19 cellular contexts compared by ENCODE assay signal in the genomic region with DNA sequence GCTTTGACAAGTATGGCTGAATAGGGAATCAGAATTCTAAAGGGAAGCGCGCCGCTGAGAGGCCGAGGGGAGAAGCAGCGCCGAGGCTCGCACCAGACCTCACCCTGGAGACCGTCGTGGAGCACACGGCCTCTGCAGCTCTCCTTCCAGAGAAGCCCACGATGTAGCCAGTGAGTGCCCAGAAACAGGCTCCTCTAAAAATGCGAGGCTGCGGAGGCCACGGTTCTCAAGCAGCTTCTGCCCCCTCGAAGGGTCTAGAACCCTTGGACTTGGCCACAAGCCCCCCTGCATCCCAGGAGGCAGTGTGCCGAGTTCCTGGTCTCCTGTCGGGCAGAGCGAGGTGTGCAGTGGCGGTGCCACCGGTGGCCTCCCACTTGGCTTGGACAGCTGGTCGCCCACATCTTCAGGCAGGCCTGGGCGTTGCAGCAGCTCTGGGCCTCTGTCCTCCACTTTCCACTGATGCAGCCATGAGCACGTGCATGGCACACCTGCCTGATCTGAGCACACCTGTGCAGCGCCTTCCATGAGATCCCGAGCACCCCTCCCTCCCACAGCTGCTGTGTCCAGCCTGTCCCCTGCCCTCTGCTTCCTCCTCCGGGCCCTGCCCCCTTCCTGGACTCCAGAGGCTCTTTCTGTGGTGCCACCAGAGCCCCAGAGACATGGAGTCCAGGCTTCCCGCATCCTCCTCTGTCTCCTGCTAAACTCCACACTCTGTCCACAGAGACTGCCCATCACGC. TPM values are rescaled to one million over a fixed set of nuclear protein-coding genes. Genes with fewer than 3 reads are reported as not detected.
DNase-seq lines count a peak whose midpoint lies in the region; ATAC-seq and TF ChIP-seq lines count a peak whose summit lies in the region.
"Had no signal": no experiment of that assay in that cellular context is flagged by ENCODE, and none has a peak within 500 bp of the region (broad histone marks: within the 10 kb centered on the region; RNA-seq: fewer than 3 reads in every experiment).

No MANE protein-coding gene starts in this region.

- peak overlapping the region; percentile 68 for H2AK5ac ChIP-seq in neuronal stem cell (ENCODE audit: low read depth, low read length)

- H3K9me3 ChIP-seq in BLaER1 (no peaks in the 10 kb centered on the region), neuronal stem cell (replicated peaks in 1 of 2; ENCODE audit: control insufficient read depth in 2 of 2, insufficient read depth in 1 of 2, low read depth in 1 of 2, low read length in 2 of 2) (no peaks in the 10 kb centered on the region), gastroesophageal sphincter (no peaks in the 10 kb centered on the region)
- no peaks in the 10 kb centered on the region for H3K9me3 ChIP-seq in CD8-positive, alpha-beta T cell (ENCODE audit: low read length)
- H3K9me3 ChIP-seq: HAP-1 had no signal

- no peak overlapping the region for H3K4me3 Mint-ChIP-seq in CD8-positive, alpha-beta T cell
- H3K4me3 Mint-ChIP-seq: CD4-positive, alpha-beta memory T cell; GM23338; HFFc6 had no signal

- no peaks in the 10 kb centered on the region for H3K36me3 Mint-ChIP-seq in CD8-positive, alpha-beta T cell

- no peak overlapping the region for H2AFZ ChIP-seq in neuronal stem cell (ENCODE audit: low read length)
- H2AFZ ChIP-seq: GM23338 had no signal

- H3K79me1 ChIP-seq in neuronal stem cell (ENCODE audit: low read depth, low read length), result peaks cover 2% of the 10 kb centered on the region

- TF ChIP-seq EP300 in gastroesophageal sphincter (IDR thresholded peaks at IDR 0.05), result no peak

- H3K27ac Mint-ChIP-seq in CD8-positive, alpha-beta T cell, result no peak overlapping the region
- H3K27ac Mint-ChIP-seq: GM23338, HFFc6 had no signal

- no peak for TF ChIP-seq CTCF in CD8-positive, alpha-beta T cell (IDR thresholded peaks at IDR 0.05)
- TF ChIP-seq CTCF in gastroesophageal sphincter (IDR thresholded peaks at IDR 0.05), result no peak
- TF ChIP-seq CTCF in GM20000 (IDR thresholded peaks at IDR 0.05; ENCODE audit: extremely low read depth, missing control alignments), result no peak

- H2BK12ac ChIP-seq in neuronal stem cell (ENCODE audit: low read length), result peak overlapping the region; percentile 41

- ATAC-seq in CD8-positive, alpha-beta T cell, result no peak
- no peak for ATAC-seq in GM21737 (IDR thresholded peaks at IDR 0.05; ENCODE audit: unreplicated experiment)
- no peak for ATAC-seq in gastroesophageal sphincter

- H3K4me1 Mint-ChIP-seq in CD8-positive, alpha-beta T cell (ENCODE audit: low read depth), result peaks cover 6% of the 10 kb centered on the region

- no peak overlapping the region for H3K18ac ChIP-seq in neuronal stem cell (ENCODE audit: low read length)

- H3K36me3 ChIP-seq in BLaER1 (no peaks in the 10 kb centered on the region), neuronal stem cell (replicated peaks in 1 of 2; ENCODE audit: control insufficient read depth in 2 of 2, insufficient read depth in 2 of 2, low read length in 2 of 2) (no peaks in the 10 kb centered on the region), gastroesophageal sphincter (peaks cover 0 to 34% of the 10 kb centered on the region in 2 donors)
- no peaks in the 10 kb centered on the region for H3K36me3 ChIP-seq in CD8-positive, alpha-beta T cell (ENCODE audit: insufficient read depth, low read length)
- H3K36me3 ChIP-seq: HAP-1 had no signal

- H3K27ac ChIP-seq in BLaER1 (no peak overlapping the region), angular gyrus (ENCODE audit: low read depth, low read length) (peak overlapping the region; percentile 20), cingulate gyrus (ENCODE audit: low read depth, low read length) (peak overlapping the region; percentile 32), neuronal stem cell (replicated peaks; ENCODE audit: low read length) (no peak overlapping the region), gastroesophageal sphincter (no peak overlapping the region)
- no peak overlapping the region for H3K27ac ChIP-seq in CD8-positive, alpha-beta T cell (ENCODE audit: low read depth, low read length)
- H3K27ac ChIP-seq: C4-2B, HL-60 had no signal

- no peak overlapping the region for H3K14ac ChIP-seq in neuronal stem cell (ENCODE audit: low read length)

- no peak overlapping the region for H3K23ac ChIP-seq in neuronal stem cell (ENCODE audit: low read depth, low read length, poor library complexity)

- no peak overlapping the region for H2BK120ac ChIP-seq in neuronal stem cell (ENCODE audit: low read depth, low read length)

- H4K20me1 ChIP-seq in BLaER1, result no peaks in the 10 kb centered on the region

- no peak for TF ChIP-seq POLR2A in gastroesophageal sphincter (IDR thresholded peaks at IDR 0.05)

- POLR2A ChIA-PET in CD8-positive, alpha-beta T cell (lab: Charles Lee), result no interaction called here

- no peaks in the 10 kb centered on the region for H3K27me3 Mint-ChIP-seq in CD8-positive, alpha-beta T cell (ENCODE audit: low read depth)
- H3K27me3 Mint-ChIP-seq: CD4-positive, alpha-beta memory T cell had no signal

- H3K4me3 ChIP-seq in BLaER1, result no peak overlapping the region
- H3K4me3 ChIP-seq in neuronal stem cell (ENCODE audit: low read length in 2 of 2), result no peak overlapping the region
- H3K4me3 ChIP-seq in CD8-positive, alpha-beta T cell (ENCODE audit: low read depth, low read length), result no peak overlapping the region
- no peak overlapping the region for H3K4me3 ChIP-seq in gastroesophageal sphincter
- H3K4me3 ChIP-seq: GM23338, HAP-1 had no signal

- H3K4ac ChIP-seq in neuronal stem cell (ENCODE audit: low read length), result no peak overlapping the region

- no CpG with 5 or more reads among the region's 28 CpGs for WGBS in neuronal stem cell (ENCODE audit: extremely low coverage in 2 of 2, insufficient read length in 2 of 2, insufficient replicate concordance in 1 of 2), 2 donors
- WGBS in gastroesophageal sphincter (ENCODE audit: low coverage in 1 of 2), 2 donors, result 88 to 96% methylated on average over 3 to 7 of the region's 28 CpGs

- no peaks in the 10 kb centered on the region for H3K9me3 Mint-ChIP-seq in CD8-positive, alpha-beta T cell
- H3K9me3 Mint-ChIP-seq: CD4-positive, alpha-beta memory T cell; GM23338; HFFc6 had no signal

- peak overlapping the region; percentile 53 for H2BK5ac ChIP-seq in neuronal stem cell (ENCODE audit: low read length)

- H3K4me1 ChIP-seq in BLaER1 (peaks cover 65% of the 10 kb centered on the region), neuronal stem cell (ENCODE audit: control insufficient read depth in 2 of 2, insufficient read depth in 1 of 2, low read depth in 1 of 2, low read length in 2 of 2) (peaks cover 8 to 9% of the 10 kb centered on the region in 2 donors), gastroesophageal sphincter (peaks cover 0 to 24% (median 0%) of the 10 kb centered on the region in 3 donors)
- no peaks in the 10 kb centered on the region for H3K4me1 ChIP-seq in CD8-positive, alpha-beta T cell (ENCODE audit: insufficient read depth, low read length)

- intact Hi-C loops in CD8-positive, alpha-beta T cell (cut with DNase I, micrococcal nuclease), result no loop called here

- H3K9ac ChIP-seq in BLaER1 (peak overlapping the region; percentile 61; the same call in 1 of the 2 replicates), neuronal stem cell (ENCODE audit: low read depth, low read length, poor library complexity) (peak overlapping the region; percentile 60)

- H2BK15ac ChIP-seq in neuronal stem cell (ENCODE audit: low read length), result peak overlapping the region; percentile 37

- no peak overlapping the region for H4K91ac ChIP-seq in neuronal stem cell (ENCODE audit: low read depth, low read length, poor library complexity)

- DNase-seq in neuronal stem cell (ENCODE audit: low spot score) (no peak), GM20000 (ENCODE audit: low spot score) (no peak)
- no peak for DNase-seq in CD8-positive, alpha-beta T cell
- DNase-seq: 8988T; CD4-positive, alpha-beta memory T cell; COR-L47; DMS153; DMS79 treated with DMSO at 0.1 percent for 48 hours; EL; HFFc6 had no signal

- H3K27me3 ChIP-seq in BLaER1, result peaks cover 2% of the 10 kb centered on the region; the same call in 1 of the 2 replicates
- no peaks in the 10 kb centered on the region for H3K27me3 ChIP-seq in neuronal stem cell (ENCODE audit: control insufficient read depth in 3 of 3, insufficient read depth in 3 of 3, low read depth in 1 of 3, low read length in 3 of 3)
- H3K27me3 ChIP-seq in CD8-positive, alpha-beta T cell (ENCODE audit: insufficient read depth, low read length), result no peaks in the 10 kb centered on the region
- no peaks in the 10 kb centered on the region for H3K27me3 ChIP-seq in gastroesophageal sphincter

- CTCF ChIA-PET in CD8-positive, alpha-beta T cell (lab: Charles Lee), result interaction anchor here (1.0 to 1.8 kb wide), 3 partner anchors 11 to 247 kb away, joined by 3 to 7 read pairs (median 3); no protein-coding TSS in a partner anchor

- no peak overlapping the region for H4K8ac ChIP-seq in neuronal stem cell (ENCODE audit: low read depth, low read length)

- H3K4me2 ChIP-seq in BLaER1, result peak overlapping the region; percentile 91
- no peak overlapping the region for H3K4me2 ChIP-seq in neuronal stem cell (ENCODE audit: insufficient read depth, low read length, poor library complexity, severe bottlenecking)
- H3K4me2 ChIP-seq: GM23338 had no signal

RNA-seq across cellular contexts. Expression of a gene that starts 18.9 kb away (rescaled TPM):
- polyA plus RNA-seq in neuronal stem cell (2013, experiment 1 of 2), result 67.8 TPM
- 69.8 TPM for polyA plus RNA-seq in neuronal stem cell (2013, experiment 2 of 2)
- total RNA-seq in CD8-positive, alpha-beta T cell, result 100 to 1,000 TPM; 103 to 107 TPM
- 10 to 100 TPM; 70.8 to 77.4 (median 76.4) TPM for total RNA-seq in gastroesophageal sphincter

RNA-seq across cellular contexts. Expression of a gene that starts 31.4 kb away (rescaled TPM):
- 9.4 TPM for polyA plus RNA-seq in neuronal stem cell (2013, experiment 1 of 2)
- 10.4 TPM for polyA plus RNA-seq in neuronal stem cell (2013, experiment 2 of 2)
- total RNA-seq in CD8-positive, alpha-beta T cell, result 1 to 10 TPM; 1.1 to 1.2 TPM
- 10 to 100 TPM; 10.4 to 25.5 (median 19.2) TPM for total RNA-seq in gastroesophageal sphincter

RNA-seq across cellular contexts. Expression of a gene that starts 49.4 kb away (rescaled TPM):
- 23.3 TPM for polyA plus RNA-seq in neuronal stem cell (2013, experiment 1 of 2)
- 21.8 TPM for polyA plus RNA-seq in neuronal stem cell (2013, experiment 2 of 2)
- 10 to 100 TPM; 29.3 to 30.9 TPM for total RNA-seq in CD8-positive, alpha-beta T cell
- 10 to 100 TPM; 12.8 to 22.9 (median 18.2) TPM for total RNA-seq in gastroesophageal sphincter

Comparison
In these comparisons a context has a peak if more than half of its experiments do, and no peak if none do; other contexts are left out.
1. H3K27ac ChIP-seq: peak in angular gyrus (single experiment) and cingulate gyrus (single experiment); none in BLaER1 (single experiment), neuronal stem cell (single experiment), CD8-positive, alpha-beta T cell (single experiment) and gastroesophageal sphincter (0 of 4).
2. RNA of a gene that starts 31.4 kb away (total RNA-seq): 10.4 to 25.5 TPM in gastroesophageal sphincter; 1.1 to 1.2 TPM in CD8-positive, alpha-beta T cell; every median in the first group is over 4 times any median in the second.